Comparison of ENCODE assay signal across 34 cellular contexts in genomic region chr14:93999573-93999972, GRCh38. TPM values are rescaled to one million over a fixed set of nuclear protein-coding genes. Genes with fewer than 3 reads are reported as not detected.
A peak's percentile ranks its signal among the peaks of the same experiment; 100 is the strongest.
DNase-seq lines count a peak whose midpoint lies in the region; ATAC-seq, FAIRE-seq and TF ChIP-seq lines count a peak whose summit lies in the region.
"Had no signal": no experiment of that assay in that cellular context is flagged by ENCODE, and none has a peak within 500 bp of the region (broad histone marks: within the 10 kb centered on the region; RNA-seq: fewer than 3 reads in every experiment).

No MANE protein-coding gene starts in this region.

- H3K36me3 ChIP-seq in heart right ventricle (no peaks in the 10 kb centered on the region), pancreas (no peaks in the 10 kb centered on the region)
- H3K36me3 ChIP-seq: esophagus squamous epithelium, ovary, right atrium auricular region, vagina had no signal

- H3K4me1 Mint-ChIP-seq in activated T-helper 1 cell treated with anti-CD3 and anti-CD28 coated beads, Interleukin-12 subunit alpha, Interleukin-12 subunit beta, Interleukin-2, Interleukin-4 antibody, amounts not matched to agents 30 ng/mL and 10 ng/mL and 1 ng/mL, durations not matched to agents 14 hours and 24 hours and 36 hours (ENCODE audit: low read depth): peaks cover 48% of the 10 kb centered on the region
- peaks cover 14% of the 10 kb centered on the region for H3K4me1 Mint-ChIP-seq in T-helper 17 cell

- no peak overlapping the region for H3K4me3 ChIP-seq in heart right ventricle
- H3K4me3 ChIP-seq in pancreas: no peak overlapping the region
- H3K4me3 ChIP-seq: coronary artery, esophagus squamous epithelium, ovary, right atrium auricular region, vagina had no signal

- no peaks in the 10 kb centered on the region for H3K36me3 Mint-ChIP-seq in activated T-helper 1 cell treated with anti-CD3 and anti-CD28 coated beads, Interleukin-12 subunit alpha, Interleukin-12 subunit beta, Interleukin-2, Interleukin-4 antibody, amounts not matched to agents 30 ng/mL and 10 ng/mL and 1 ng/mL, durations not matched to agents 14 hours and 24 hours and 36 hours (ENCODE audit: low read depth)
- peaks cover 2% of the 10 kb centered on the region for H3K36me3 Mint-ChIP-seq in T-helper 17 cell (ENCODE audit: low read depth)
- H3K36me3 Mint-ChIP-seq: natural killer cell treated with Interleukin-12 subunit alpha and Interleukin-12 subunit beta and Interleukin-15 and Interleukin-18, amount 100 ng/mL, for 72 hours; stimulated activated memory B cell treated with anti-CD40 and anti-IgM and Interleukin-4, amounts not matched to agents 10 μg/mL and 1 μg/mL and 100 μg/mL, for 72 hours had no signal

- H3K4me3 Mint-ChIP-seq in activated T-helper 1 cell treated with anti-CD3 and anti-CD28 coated beads, Interleukin-12 subunit alpha, Interleukin-12 subunit beta, Interleukin-2, Interleukin-4 antibody, amounts not matched to agents 30 ng/mL and 10 ng/mL and 1 ng/mL, durations not matched to agents 14 hours and 24 hours and 36 hours: no peak overlapping the region
- H3K4me3 Mint-ChIP-seq in T-helper 17 cell: no peak overlapping the region
- H3K4me3 Mint-ChIP-seq: activated CD8-positive, alpha-beta T cell treated with anti-CD3 and anti-CD28 coated beads for 36 hours; natural killer cell treated with Interleukin-12 subunit alpha and Interleukin-12 subunit beta and Interleukin-15 and Interleukin-18, amount 100 ng/mL, for 72 hours; stimulated activated memory B cell treated with anti-CD40 and anti-IgM and Interleukin-4, amounts not matched to agents 10 μg/mL and 1 μg/mL and 100 μg/mL, for 72 hours had no signal

- H3K27me3 Mint-ChIP-seq in activated T-helper 1 cell treated with anti-CD3 and anti-CD28 coated beads, Interleukin-12 subunit alpha, Interleukin-12 subunit beta, Interleukin-2, Interleukin-4 antibody, amounts not matched to agents 30 ng/mL and 10 ng/mL and 1 ng/mL, durations not matched to agents 14 hours and 24 hours and 36 hours (ENCODE audit: insufficient read depth): peaks cover 4% of the 10 kb centered on the region
- H3K27me3 Mint-ChIP-seq in T-helper 17 cell: peaks cover 7% of the 10 kb centered on the region

- intact Hi-C loops in Right ventricle myocardium inferior (cut with DNase I) (loop anchor here (5.0 kb wide), 1 partner anchor 42 kb away; no protein-coding TSS in a partner anchor), heart right ventricle (cut with DNase I) (no loop called here), pancreas (cut with DNase I) (no loop called here)
- intact Hi-C loops in activated T-helper 1 cell treated with anti-CD3 and anti-CD28 coated beads, Interleukin-12 subunit alpha, Interleukin-12 subunit beta, Interleukin-2, Interleukin-4 antibody, amounts not matched to agents 30 ng/mL and 10 ng/mL and 1 ng/mL, durations not matched to agents 14 hours and 24 hours and 36 hours (cut with micrococcal nuclease): no loop called here

- no peaks in the 10 kb centered on the region for H3K9me3 ChIP-seq in heart right ventricle
- no peaks in the 10 kb centered on the region for H3K9me3 ChIP-seq in pancreas
- no peaks in the 10 kb centered on the region for H3K9me3 ChIP-seq in T-helper 17 cell (ENCODE audit: control insufficient read depth, low read length, poor library complexity, severe bottlenecking)
- H3K9me3 ChIP-seq: esophagus squamous epithelium, ovary, right atrium auricular region, vagina had no signal

- TF ChIP-seq CTCF in heart right ventricle (IDR thresholded peaks at IDR 0.05) (no peak), GM20000 (IDR thresholded peaks at IDR 0.05; ENCODE audit: extremely low read depth, missing control alignments) (peak; percentile 17), pancreas (IDR thresholded peaks at IDR 0.05) (no peak)

- peak overlapping the region; percentile 64 for H3K27ac Mint-ChIP-seq in activated T-helper 1 cell treated with anti-CD3 and anti-CD28 coated beads, Interleukin-12 subunit alpha, Interleukin-12 subunit beta, Interleukin-2, Interleukin-4 antibody, amounts not matched to agents 30 ng/mL and 10 ng/mL and 1 ng/mL, durations not matched to agents 14 hours and 24 hours and 36 hours
- no peak overlapping the region for H3K27ac Mint-ChIP-seq in T-helper 17 cell
- H3K27ac Mint-ChIP-seq: activated CD8-positive, alpha-beta T cell treated with anti-CD3 and anti-CD28 coated beads for 36 hours; natural killer cell treated with Interleukin-12 subunit alpha and Interleukin-12 subunit beta and Interleukin-15 and Interleukin-18, amount 100 ng/mL, for 72 hours; stimulated activated memory B cell treated with anti-CD40 and anti-IgM and Interleukin-4, amounts not matched to agents 10 μg/mL and 1 μg/mL and 100 μg/mL, for 72 hours had no signal

- no peak for FAIRE-seq in pancreas (lab: Jason Lieb, UNC)
- FAIRE-seq: frontal cortex, GM19239, islet of Langerhans had no signal

- ATAC-seq in Right ventricle myocardium inferior (no peak), heart right ventricle (no peak), pancreas (no peak), HG03045 (IDR thresholded peaks at IDR 0.05; ENCODE audit: unreplicated experiment) (no peak), T-helper 17 cell (no peak)
- ATAC-seq: activated CD8-positive, alpha-beta T cell treated with anti-CD3 and anti-CD28 coated beads for 36 hours; SK-N-SH treated with all-trans-retinoic acid at 6 μM for 48 hours; stimulated activated memory B cell treated with anti-CD40 and anti-IgM and Interleukin-4, amounts not matched to agents 10 μg/mL and 1 μg/mL and 100 μg/mL, for 72 hours had no signal

- H3K9me3 Mint-ChIP-seq in activated T-helper 1 cell treated with anti-CD3 and anti-CD28 coated beads, Interleukin-12 subunit alpha, Interleukin-12 subunit beta, Interleukin-2, Interleukin-4 antibody, amounts not matched to agents 30 ng/mL and 10 ng/mL and 1 ng/mL, durations not matched to agents 14 hours and 24 hours and 36 hours: no peaks in the 10 kb centered on the region
- H3K9me3 Mint-ChIP-seq: activated CD8-positive, alpha-beta T cell treated with anti-CD3 and anti-CD28 coated beads for 36 hours; natural killer cell treated with Interleukin-12 subunit alpha and Interleukin-12 subunit beta and Interleukin-15 and Interleukin-18, amount 100 ng/mL, for 72 hours; stimulated activated memory B cell treated with anti-CD40 and anti-IgM and Interleukin-4, amounts not matched to agents 10 μg/mL and 1 μg/mL and 100 μg/mL, for 72 hours had no signal

- peaks cover 9 to 53% (median 31%) of the 10 kb centered on the region in 9 donors for H3K4me1 ChIP-seq in heart right ventricle
- H3K4me1 ChIP-seq in pancreas: no peaks in the 10 kb centered on the region

- no peak overlapping the region for H3K27ac ChIP-seq in heart right ventricle
- no peak overlapping the region for H3K27ac ChIP-seq in pancreas
- H3K27ac ChIP-seq: C4-2B, coronary artery, esophagus squamous epithelium, ovary, right atrium auricular region, RWPE1, vagina had no signal

- WGBS in heart right ventricle, 2 donors: 64 to 65% methylated on average over 8 of the region's 8 CpGs
- 60 to 73% methylated on average over 8 of the region's 8 CpGs for WGBS in pancreas, 2 donors

- H3K27me3 ChIP-seq in heart right ventricle (peaks cover 0 to 16% (median 0%) of the 10 kb centered on the region in 7 donors), pancreas (no peaks in the 10 kb centered on the region)
- H3K27me3 ChIP-seq: ovary, right atrium auricular region, vagina had no signal

- DNase-seq in Right ventricle myocardium inferior (ENCODE audit: missing footprints) (peak; percentile 46), heart right ventricle (no peak), GM20000 (ENCODE audit: low spot score) (no peak), pancreas (no peak), T-helper 17 cell (no peak)
- no peak for DNase-seq in activated T-helper 1 cell treated with anti-CD3 and anti-CD28 coated beads, Interleukin-12 subunit alpha, Interleukin-12 subunit beta, Interleukin-2, Interleukin-4 antibody, amounts not matched to agents 30 ng/mL and 10 ng/mL and 1 ng/mL, durations not matched to agents 14 hours and 24 hours and 36 hours (ENCODE audit: low spot score)
- DNase-seq: activated CD4-positive, CD25-positive, alpha-beta regulatory T cell; activated CD8-positive, alpha-beta T cell treated with anti-CD3 and anti-CD28 coated beads for 36 hours; activated naive CD4-positive, alpha-beta T cell; DMS79 treated with DMSO at 0.1 percent for 48 hours; esophagus squamous epithelium; KG1; left ventricle myocardium superior; NCI-H1436; NCI-H2171 treated with DMSO at 0.1 percent for 48 hours; NCI-H526 treated with DMSO at 0.1 percent for 48 hours; ovary; stimulated activated CD4-positive, alpha-beta T cell treated with anti-CD3 and anti-CD28 coated beads, Interleukin-4, amount 100 ng/mL, for 1 hour; T1000 had no signal

RNA-seq across cellular contexts. Expression of gene CCDC197, which starts 2.5 kb away (rescaled TPM):
- total RNA-seq in Right ventricle myocardium inferior (0.84 TPM), heart right ventricle (1 to 10 TPM in 3 of 10 donors, under 1 TPM in 6, not detected in 1; 0.40 to 1.6 (median 0.75) TPM), pancreas (not detected), T-helper 17 cell (not detected)
- polyA plus RNA-seq in heart right ventricle (1 to 10 TPM in 1 of 2 donors, not detected in 1; 1.3 TPM), pancreas (not detected)
- total RNA-seq in activated T-helper 1 cell treated with anti-CD3 and anti-CD28 coated beads, Interleukin-12 subunit alpha, Interleukin-12 subunit beta, Interleukin-2, Interleukin-4 antibody, amounts not matched to agents 30 ng/mL and 10 ng/mL and 1 ng/mL, durations not matched to agents 14 hours and 24 hours and 36 hours: 0.13 TPM in 1 of 2 replicates, not detected in the other
- total RNA-seq: activated CD8-positive, alpha-beta T cell treated with anti-CD3 and anti-CD28 coated beads for 36 hours; esophagus squamous epithelium; frontal cortex; HT-29; mononuclear cell; natural killer cell treated with Interleukin-12 subunit alpha and Interleukin-12 subunit beta and Interleukin-15 and Interleukin-18, amount 100 ng/mL, for 72 hours; ovary; right atrium auricular region; temporal lobe; vagina had no signal
- polyA plus RNA-seq: ovary had no signal

RNA-seq across cellular contexts. Expression of gene ASB2, which starts 23.2 kb away (rescaled TPM):
- total RNA-seq in Right ventricle myocardium inferior: 294 TPM
- total RNA-seq in heart right ventricle: 100 to 1,000 TPM in 9 of 10 donors, 10 to 100 TPM in 1; 85.7 to 253 (median 168) TPM
- polyA plus RNA-seq in heart right ventricle: 100 to 1,000 TPM in 1 of 2 donors, 10 to 100 TPM in 1; 19.6 to 374 TPM
- total RNA-seq in activated T-helper 1 cell treated with anti-CD3 and anti-CD28 coated beads, Interleukin-12 subunit alpha, Interleukin-12 subunit beta, Interleukin-2, Interleukin-4 antibody, amounts not matched to agents 30 ng/mL and 10 ng/mL and 1 ng/mL, durations not matched to agents 14 hours and 24 hours and 36 hours: 21.1 and 23.4 TPM in 2 replicates
- total RNA-seq in pancreas: under 1 TPM; 0.09 to 0.53 (median 0.26) TPM
- polyA plus RNA-seq in pancreas: 1 to 10 TPM; 1.3 to 1.4 TPM
- total RNA-seq in T-helper 17 cell: 1 to 10 TPM; 2.3 to 6.5 TPM
- total RNA-seq: temporal lobe had no signal

RNA-seq across cellular contexts. Expression of gene OTUB2, which starts 26.6 kb away (rescaled TPM):
- total RNA-seq in Right ventricle myocardium inferior (0.35 TPM), heart right ventricle (under 1 TPM in 9 of 10 donors, not detected in 1; 0.07 to 0.37 (median 0.15) TPM), pancreas (1 to 10 TPM in 2 of 6 donors, under 1 TPM in 4; 0.51 to 1.3 (median 0.87) TPM), T-helper 17 cell (under 1 TPM; 0.12 to 0.37 TPM)
- polyA plus RNA-seq in heart right ventricle (under 1 TPM; 0.22 to 0.29 TPM), pancreas (under 1 TPM; 0.30 to 0.31 TPM)
- total RNA-seq in activated T-helper 1 cell treated with anti-CD3 and anti-CD28 coated beads, Interleukin-12 subunit alpha, Interleukin-12 subunit beta, Interleukin-2, Interleukin-4 antibody, amounts not matched to agents 30 ng/mL and 10 ng/mL and 1 ng/mL, durations not matched to agents 14 hours and 24 hours and 36 hours: 1.5 TPM in 2 replicates
